7 cellular contexts compared by ENCODE assay signal in the genomic region with DNA sequence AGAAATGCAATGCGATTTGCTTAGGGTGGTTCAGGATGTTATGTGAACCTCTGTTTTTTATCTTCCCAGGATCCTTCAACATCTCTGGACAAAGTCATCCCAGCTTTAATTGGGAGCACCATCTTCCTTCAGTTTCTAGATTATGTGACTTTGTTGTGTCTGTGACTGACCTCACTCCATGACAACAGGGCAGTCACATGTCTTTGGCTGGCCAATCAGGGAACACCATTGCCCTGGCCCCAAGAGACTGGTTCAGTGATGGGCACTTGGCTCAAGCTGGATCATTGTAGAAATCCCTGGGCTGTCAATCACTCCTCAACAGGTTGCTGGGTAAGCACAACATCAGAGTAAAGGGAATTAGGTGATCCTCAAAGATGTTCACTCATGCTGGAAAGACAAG.
"Had no signal": no experiment of that assay in that cellular context is flagged by ENCODE, and none has a peak within 500 bp of the region (broad histone marks: within the 10 kb centered on the region; RNA-seq: fewer than 3 reads in every experiment).

No MANE protein-coding gene starts in this region.

- ATAC-seq: HepG2 had no signal

- H3K4me1 Mint-ChIP-seq: IgD-negative memory B cell had no signal

- H3K27ac Mint-ChIP-seq: IgD-negative memory B cell had no signal

- H3K27ac ChIP-seq: HL-60 had no signal

- DNase-seq: IMR-90, KBM-7, KG1 had no signal

- FAIRE-seq: HepG2, HTR-8/SVneo had no signal
